Comparison of ENCODE assay signal across 1 cellular context in the genomic region with DNA sequence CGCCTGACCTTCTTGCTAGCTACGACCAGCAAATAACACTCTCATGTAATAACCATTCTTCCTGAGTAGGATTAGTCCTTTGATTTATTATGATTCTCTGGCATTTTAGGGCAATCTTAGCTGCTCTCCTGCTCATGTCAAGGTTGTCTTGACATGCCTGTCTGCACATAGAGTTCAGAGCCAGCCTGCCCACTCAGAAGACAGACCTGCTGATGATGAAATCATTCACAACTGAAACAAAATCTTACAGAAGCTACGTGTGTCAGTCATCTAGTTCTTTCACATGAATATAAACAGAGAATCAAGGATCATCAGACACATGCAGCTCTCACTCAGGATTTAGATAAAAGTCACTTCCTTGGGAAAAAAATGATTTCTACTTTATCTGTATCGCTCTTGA.
TF ChIP-seq lines count a peak whose summit lies in the region.

No MANE protein-coding gene starts in this region.

TF ChIP-seq in K562, 482 proteins besides CTCF, POLR2A, EP300 and RAD21 (continued from another document):
- TF ChIP-seq, protein P1, sequence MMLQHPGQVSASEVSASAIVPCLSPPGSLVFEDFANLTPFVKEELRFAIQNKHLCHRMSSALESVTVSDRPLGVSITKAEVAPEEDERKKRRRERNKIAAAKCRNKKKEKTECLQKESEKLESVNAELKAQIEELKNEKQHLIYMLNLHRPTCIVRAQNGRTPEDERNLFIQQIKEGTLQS (IDR thresholded peaks at IDR 0.05), result peak; percentile 21; the same call in 1 of the 2 replicates
- TF ChIP-seq, protein P1 (CRISPR knock-in tag; conservative IDR thresholded peaks at IDR 0.05), result no peak
- TF ChIP-seq PYGO2 (tag; IDR thresholded peaks at IDR 0.05) (no peak), ZNF224 (CRISPR knock-in tag; IDR thresholded peaks at IDR 0.05) (no peak), ZNF282 (CRISPR knock-in tag; IDR thresholded peaks at IDR 0.05) (no peak)
- TF ChIP-seq, protein P2, sequence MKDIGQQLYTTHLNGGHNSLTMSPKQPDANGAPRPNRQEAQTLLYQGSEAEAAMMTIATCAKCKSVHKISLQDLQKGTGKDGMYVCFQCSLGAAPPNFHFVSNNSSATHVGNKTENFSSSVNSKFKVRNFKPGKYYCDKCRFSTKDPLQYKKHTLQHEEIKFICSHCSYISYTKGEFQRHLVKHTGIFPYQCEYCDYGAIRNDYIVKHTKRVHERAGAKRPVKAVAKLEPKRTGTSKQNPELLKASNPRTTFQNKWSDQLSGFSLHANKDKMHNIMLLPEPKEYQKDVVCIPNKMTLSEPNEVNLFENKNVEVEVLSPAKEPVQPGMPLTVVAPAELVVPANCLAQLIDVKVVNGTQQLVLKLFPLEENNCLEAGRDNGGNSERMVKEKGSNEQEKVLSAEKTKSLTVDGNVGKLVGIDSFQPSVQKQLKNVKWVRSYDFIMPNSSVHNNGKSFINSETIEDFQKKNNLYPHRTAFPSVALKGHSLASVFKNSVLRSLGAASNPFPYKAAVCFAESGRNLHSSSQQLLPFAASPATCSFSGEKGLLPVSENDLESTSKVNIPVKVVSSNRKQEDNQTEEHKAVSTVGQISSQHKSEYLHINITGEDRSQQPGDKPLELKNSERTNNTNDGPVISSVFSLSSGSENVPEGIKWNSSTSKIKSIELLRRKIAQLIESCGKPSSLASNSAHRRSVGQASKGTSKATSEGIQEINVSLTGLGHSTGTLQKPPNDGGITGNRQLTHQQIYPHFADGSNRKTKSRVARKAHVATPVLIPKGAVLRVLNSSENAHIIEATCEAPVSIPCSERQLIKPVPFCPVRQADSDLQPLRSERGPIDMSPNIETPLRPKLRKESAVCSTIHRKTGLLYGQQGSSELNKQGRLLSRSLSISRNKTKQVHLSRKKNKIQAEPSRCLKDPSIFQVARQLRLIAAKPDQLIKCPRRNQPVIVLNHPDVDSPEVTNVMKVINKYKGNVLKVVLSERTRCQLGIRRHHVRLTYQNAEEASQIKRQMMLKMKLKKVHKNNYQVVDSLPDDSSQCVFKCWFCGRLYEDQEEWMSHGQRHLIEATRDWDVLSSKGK (CRISPR knock-in tag; IDR thresholded peaks at IDR 0.05), result no peak
- TF ChIP-seq, protein P3, sequence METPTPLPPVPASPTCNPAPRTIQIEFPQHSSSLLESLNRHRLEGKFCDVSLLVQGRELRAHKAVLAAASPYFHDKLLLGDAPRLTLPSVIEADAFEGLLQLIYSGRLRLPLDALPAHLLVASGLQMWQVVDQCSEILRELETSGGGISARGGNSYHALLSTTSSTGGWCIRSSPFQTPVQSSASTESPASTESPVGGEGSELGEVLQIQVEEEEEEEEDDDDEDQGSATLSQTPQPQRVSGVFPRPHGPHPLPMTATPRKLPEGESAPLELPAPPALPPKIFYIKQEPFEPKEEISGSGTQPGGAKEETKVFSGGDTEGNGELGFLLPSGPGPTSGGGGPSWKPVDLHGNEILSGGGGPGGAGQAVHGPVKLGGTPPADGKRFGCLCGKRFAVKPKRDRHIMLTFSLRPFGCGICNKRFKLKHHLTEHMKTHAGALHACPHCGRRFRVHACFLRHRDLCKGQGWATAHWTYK (CRISPR knock-in tag; IDR thresholded peaks at IDR 0.05), result no peak
TF ChIP-seq in K562: peak in this region for 1.
